In the genomic region with DNA sequence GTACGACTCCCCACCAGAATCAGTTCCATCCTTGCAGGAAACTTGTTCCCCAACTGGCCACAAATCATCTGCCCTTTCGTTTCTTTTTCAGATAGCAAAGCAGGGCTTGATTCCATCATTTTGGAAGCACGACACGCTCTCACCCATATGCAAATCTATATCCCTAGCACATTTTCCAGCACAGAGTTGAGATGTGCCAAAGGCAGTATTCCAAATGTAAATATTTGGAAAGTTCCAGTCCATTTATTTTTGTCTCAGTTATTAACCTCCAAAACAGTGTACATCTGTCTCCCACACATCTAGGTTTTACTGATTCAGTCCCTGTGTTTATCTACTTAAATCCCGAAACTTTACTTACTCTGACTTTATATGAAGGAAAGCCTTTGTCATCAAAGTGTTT, we compare ENCODE assay signal across 29 cellular contexts.
DNase-seq lines count a peak whose midpoint lies in the region; ATAC-seq and TF ChIP-seq lines count a peak whose summit lies in the region.
"Had no signal": no experiment of that assay in that cellular context is flagged by ENCODE, and none has a peak within 500 bp of the region (broad histone marks: within the 10 kb centered on the region; RNA-seq: fewer than 3 reads in every experiment).

No MANE protein-coding gene starts in this region.

- H3K9me3 ChIP-seq in esophagus muscularis mucosa (no peaks in the 10 kb centered on the region), upper lobe of right lung (no peaks in the 10 kb centered on the region)
- H3K9me3 ChIP-seq: HAP-1, testis had no signal

- intact Hi-C loops in esophagus muscularis mucosa (cut with DNase I), result no loop called here
- intact Hi-C loops in upper lobe of right lung (cut with DNase I), result no loop called here

- no peak for TF ChIP-seq POLR2A in esophagus muscularis mucosa (IDR thresholded peaks at IDR 0.05; ENCODE audit: low read depth)

- H3K36me3 ChIP-seq in esophagus muscularis mucosa (no peaks in the 10 kb centered on the region), upper lobe of right lung (no peaks in the 10 kb centered on the region)
- H3K36me3 ChIP-seq: cardiac muscle cell, HAP-1, left ventricle myocardium inferior, neural progenitor cell, right atrium auricular region had no signal

- H3K27me3 ChIP-seq in esophagus muscularis mucosa (no peaks in the 10 kb centered on the region), upper lobe of right lung (no peaks in the 10 kb centered on the region)
- H3K27me3 ChIP-seq: cardiac muscle cell, neural progenitor cell, right atrium auricular region, testis had no signal

- 34% methylated on average over 5 of the region's 5 CpGs for WGBS in esophagus muscularis mucosa

- no peak for TF ChIP-seq EP300 in esophagus muscularis mucosa (IDR thresholded peaks at IDR 0.05)

- ATAC-seq in upper lobe of right lung, result no peak
- ATAC-seq in GM21723 (IDR thresholded peaks at IDR 0.05; ENCODE audit: unreplicated experiment), result no peak
- ATAC-seq: activated naive CD8-positive, alpha-beta T cell treated with anti-CD3 and anti-CD28 coated beads, Interleukin-2, amount 50 U/mL, for 24 hours; GM12878 had no signal

- H3K4me1 ChIP-seq in esophagus muscularis mucosa (peaks cover 0 to 24% (median 22%) of the 10 kb centered on the region in 4 donors), upper lobe of right lung (peaks cover 16% of the 10 kb centered on the region)
- H3K4me1 ChIP-seq: HAP-1, neural progenitor cell, right atrium auricular region, testis had no signal

- H3K27ac ChIP-seq in esophagus muscularis mucosa (replicated peaks in 1 of 4) (no peak overlapping the region), upper lobe of right lung (peak overlapping the region; percentile 12)
- H3K27ac ChIP-seq: cardiac muscle cell, coronary artery, left ventricle myocardium inferior, neural progenitor cell, right atrium auricular region, testis had no signal

- DNase-seq in NCI-H1092 treated with DMSO at 0.1 percent for 48 hours (lab: John Stamatoyannopoulos, UW) (peak; percentile 53), NCI-H1092 (lab: John Stamatoyannopoulos, UW) (no peak), NCI-H526 treated with DMSO at 0.1 percent for 48 hours (lab: John Stamatoyannopoulos, UW) (peak; percentile 94), esophagus muscularis mucosa (ENCODE audit: extremely low spot score) (peak; percentile 39), upper lobe of right lung (no peak), HCEC 1CT (no peak), cerebellar cortex (ENCODE audit: low spot score) (no peak)
- DNase-seq: 8988T; activated CD8-positive, alpha-beta memory T cell treated with anti-CD3 and anti-CD28 coated beads for 24 hours; activated naive CD8-positive, alpha-beta T cell treated with anti-CD3 and anti-CD28 coated beads, Interleukin-2, amount 50 U/mL, for 24 hours; activated T-cell treated with anti-CD3 and anti-CD28 coated beads, Interleukin-2, amount 50 U/mL, for 1 hour; CD4-positive, alpha-beta memory T cell; effector memory CD4-positive, alpha-beta T cell; erythroblast; left ventricle myocardium inferior; mesenchymal stem cell; NCI-H1694 treated with DMSO at 0.1 percent for 48 hours; NCI-H2171; NCI-H524 treated with DMSO at 0.1 percent for 48 hours; stimulated activated naive CD4-positive, alpha-beta T cell treated with Interleukin-2 at 50 U/mL for 16 hours; testis had no signal

- TF ChIP-seq CTCF in esophagus muscularis mucosa (IDR thresholded peaks at IDR 0.05) (no peak), upper lobe of right lung (IDR thresholded peaks at IDR 0.05) (no peak)

- H3K4me3 ChIP-seq in esophagus muscularis mucosa (no peak overlapping the region), upper lobe of right lung (no peak overlapping the region)
- H3K4me3 ChIP-seq: cardiac muscle cell, coronary artery, GM12878, HAP-1, left ventricle myocardium inferior, neural progenitor cell, right atrium auricular region, smooth muscle cell, testis had no signal

Comparison
In these comparisons a context has a peak if more than half of its experiments do, and no peak if none do; other contexts are left out.
1. DNase-seq: peak in NCI-H1092 treated with DMSO at 0.1 percent for 48 hours (single experiment), NCI-H526 treated with DMSO at 0.1 percent for 48 hours (single experiment) and esophagus muscularis mucosa (single experiment); none in NCI-H1092 (single experiment), upper lobe of right lung (single experiment), HCEC 1CT (single experiment) and cerebellar cortex (single experiment).